ENCODE assay signal across 1 cellular context in genomic region chr6:134318396-134319281, GRCh38.
TF ChIP-seq lines count a peak whose summit lies in the region.

No MANE protein-coding gene starts in this region.

TF ChIP-seq in HEK293, 187 proteins besides CTCF, POLR2A, EP300 and RAD21 (continued from another document):
- TF ChIP-seq ZNF518A (tag by site-specific recombination; conservative IDR thresholded peaks at IDR 0.05; ENCODE audit: low read depth) = no peak
